9 cellular contexts compared by ENCODE assay signal in genomic region chr19:29277107-29277506, GRCh38.
A peak's percentile ranks its signal among the peaks of the same experiment; 100 is the strongest.
DNase-seq lines count a peak whose midpoint lies in the region; ATAC-seq and TF ChIP-seq lines count a peak whose summit lies in the region.
"Had no signal": no experiment of that assay in that cellular context is flagged by ENCODE, and none has a peak within 500 bp of the region (broad histone marks: within the 10 kb centered on the region; RNA-seq: fewer than 3 reads in every experiment).

No MANE protein-coding gene starts in this region.

- peaks cover 7% of the 10 kb centered on the region; the same call in 1 of the 2 replicates for H3K27me3 ChIP-seq in MG63
- peaks cover 6% of the 10 kb centered on the region for H3K27me3 ChIP-seq in lower lobe of right lung (ENCODE audit: low read depth)
- H3K27me3 ChIP-seq in tibial nerve, result peaks cover 0 to 4% of the 10 kb centered on the region in 2 donors

- H3K27ac ChIP-seq in lower lobe of right lung, result no peak overlapping the region
- H3K27ac ChIP-seq in tibial nerve, result no peak overlapping the region
- H3K27ac ChIP-seq: HL-60 had no signal

- intact Hi-C loops in lower lobe of right lung (cut with DNase I), result no loop called here

- peak; percentile 92 for ATAC-seq in GM21723 (IDR thresholded peaks at IDR 0.05; ENCODE audit: unreplicated experiment)
- peak; percentile 42 to 53 for ATAC-seq in lower lobe of right lung

- H3K4me1 ChIP-seq in ES-I3 (ENCODE audit: insufficient read depth, low read length), result no peaks in the 10 kb centered on the region; the same call in none of the 2 replicates
- H3K4me1 ChIP-seq in lower lobe of right lung, result no peaks in the 10 kb centered on the region
- no peaks in the 10 kb centered on the region for H3K4me1 ChIP-seq in tibial nerve

- peak overlapping the region; percentile 39; the same call in 1 of the 2 replicates for H3K9ac ChIP-seq in ES-I3 (ENCODE audit: low read depth, low read length)

- TF ChIP-seq POLR2A in erythroblast (IDR thresholded peaks at IDR 0.05; ENCODE audit: low read length) (no peak), tibial nerve (IDR thresholded peaks at IDR 0.05) (no peak)

- DNase-seq in MG63, result peak; percentile 50
- DNase-seq in activated CD8-positive, alpha-beta memory T cell treated with anti-CD3 and anti-CD28 coated beads for 48 hours (ENCODE audit: low read depth in 2 of 3, low spot score in 2 of 3), result peak; percentile 14 to 23 (median 16)
- no peak for DNase-seq in lower lobe of right lung
- no peak for DNase-seq in erythroblast (lab: John Stamatoyannopoulos, UW)
- DNase-seq in T1000 (lab: John Stamatoyannopoulos, UW), result no peak
- no peak for DNase-seq in tibial nerve (ENCODE audit: low spot score in 2 of 2)

- WGBS in tibial nerve, 2 donors, result 37 to 38% methylated on average over 7 of the region's 7 CpGs

- no peak overlapping the region for H3K4me3 ChIP-seq in MG63
- H3K4me3 ChIP-seq in lower lobe of right lung, result no peak overlapping the region
- H3K4me3 ChIP-seq in tibial nerve, result no peak overlapping the region

- H3K9me3 ChIP-seq in ES-I3 (ENCODE audit: control insufficient read depth, insufficient read depth, low read length), result no peaks in the 10 kb centered on the region
- no peaks in the 10 kb centered on the region for H3K9me3 ChIP-seq in MG63
- no peaks in the 10 kb centered on the region for H3K9me3 ChIP-seq in lower lobe of right lung
- H3K9me3 ChIP-seq in tibial nerve, result no peaks in the 10 kb centered on the region

- no peak for TF ChIP-seq CTCF in lower lobe of right lung (IDR thresholded peaks at IDR 0.05)
- no peak for TF ChIP-seq CTCF in tibial nerve (IDR thresholded peaks at IDR 0.05)

- H3K36me3 ChIP-seq in ES-I3 (ENCODE audit: insufficient read depth, low read length) (no peaks in the 10 kb centered on the region), MG63 (no peaks in the 10 kb centered on the region), lower lobe of right lung (no peaks in the 10 kb centered on the region), tibial nerve (no peaks in the 10 kb centered on the region)

- no peak for TF ChIP-seq EP300 in tibial nerve (IDR thresholded peaks at IDR 0.05)

Comparison
In these comparisons a context has a peak if more than half of its experiments do, and no peak if none do; other contexts are left out.
1. DNase-seq: peak in MG63 (single experiment) and activated CD8-positive, alpha-beta memory T cell treated with anti-CD3 and anti-CD28 coated beads for 48 hours (3 of 3); none in lower lobe of right lung (single experiment), erythroblast (0 of 2), T1000 (single experiment) and tibial nerve (0 of 2).